Comparison of ENCODE assay signal across 8 cellular contexts in genomic region chr11:76234704-76235232, GRCh38. TPM values are rescaled to one million over a fixed set of nuclear protein-coding genes. Genes with fewer than 3 reads are reported as not detected.
A peak's percentile ranks its signal among the peaks of the same experiment; 100 is the strongest.
DNase-seq lines count a peak whose midpoint lies in the region; ATAC-seq and TF ChIP-seq lines count a peak whose summit lies in the region.

No MANE protein-coding gene starts in this region.

- H2BK120ac ChIP-seq in mesenchymal stem cell (ENCODE audit: low read depth, low read length) = no peak overlapping the region

- peaks cover 37% of the 10 kb centered on the region for H3K4me1 Mint-ChIP-seq in dendritic cell treated with granulocyte-macrophage colony-stimulating factor and Interleukin-4, amounts not matched to agents 40 ng/mL and 50 ng/mL, for 4 days (ENCODE audit: low read depth)

- no peak overlapping the region for H2BK12ac ChIP-seq in mesenchymal stem cell (ENCODE audit: low read length in 2 of 2)

- no peak overlapping the region for H2AK5ac ChIP-seq in mesenchymal stem cell (ENCODE audit: low read length, severe bottlenecking)

- 5% methylated on average over 27 of the region's 30 CpGs for WGBS in mesenchymal stem cell
- WGBS in suprapubic skin = 3% methylated on average over 17 of the region's 30 CpGs

- no peaks in the 10 kb centered on the region for H3K9me3 ChIP-seq in SJCRH30 (replicated peaks)
- no peaks in the 10 kb centered on the region for H3K9me3 ChIP-seq in mesenchymal stem cell (ENCODE audit: control insufficient read depth, low read length)
- no peaks in the 10 kb centered on the region for H3K9me3 ChIP-seq in suprapubic skin

- peak overlapping the region; percentile 92 for H3K9ac ChIP-seq in mesenchymal stem cell (ENCODE audit: low read length)

- H3K36me3 Mint-ChIP-seq in dendritic cell treated with granulocyte-macrophage colony-stimulating factor and Interleukin-4, amounts not matched to agents 40 ng/mL and 50 ng/mL, for 4 days (ENCODE audit: low read depth) = peaks cover 8% of the 10 kb centered on the region

- H2AFZ ChIP-seq in mesenchymal stem cell (ENCODE audit: low read depth, low read length) = peak overlapping the region; percentile 43

- H3K36me3 ChIP-seq in SJCRH30 = no peaks in the 10 kb centered on the region
- H3K36me3 ChIP-seq in mesenchymal stem cell (ENCODE audit: control insufficient read depth in 1 of 2, insufficient read depth in 2 of 2, low read depth in 1 of 2, low read length in 2 of 2) = no peaks in the 10 kb centered on the region
- H3K36me3 ChIP-seq in suprapubic skin = no peaks in the 10 kb centered on the region

- no peak for TF ChIP-seq POLR2A in suprapubic skin (IDR thresholded peaks at IDR 0.05)

- H3K23ac ChIP-seq in mesenchymal stem cell (ENCODE audit: low read length in 2 of 2) = no peak overlapping the region

- H4K8ac ChIP-seq in mesenchymal stem cell (ENCODE audit: low read length) = peak overlapping the region; percentile 87

- peak overlapping the region; percentile 86 for H3K4me3 Mint-ChIP-seq in dendritic cell treated with granulocyte-macrophage colony-stimulating factor and Interleukin-4, amounts not matched to agents 40 ng/mL and 50 ng/mL, for 4 days

- no peak overlapping the region for H2BK5ac ChIP-seq in mesenchymal stem cell (ENCODE audit: low read depth, low read length, poor library complexity, severe bottlenecking)

- no peak overlapping the region for H3K14ac ChIP-seq in mesenchymal stem cell (ENCODE audit: low read length in 2 of 2)

- no peak for TF ChIP-seq EP300 in suprapubic skin (IDR thresholded peaks at IDR 0.05)

- H3K4me1 ChIP-seq in SJCRH30 = peaks cover 18% of the 10 kb centered on the region; the same call in 1 of the 2 replicates
- peaks cover 43% of the 10 kb centered on the region for H3K4me1 ChIP-seq in mesenchymal stem cell (ENCODE audit: control insufficient read depth, insufficient read depth, low read depth, low read length)
- H3K4me1 ChIP-seq in suprapubic skin = peaks cover 23% of the 10 kb centered on the region

- H3K18ac ChIP-seq in mesenchymal stem cell (ENCODE audit: low read depth in 1 of 2, low read length in 2 of 2) = peak overlapping the region in 1 of 2 experiments; percentile 58

- DNase-seq in SJCRH30 = no peak
- peak; percentile 86 for DNase-seq in mesenchymal stem cell
- DNase-seq in suprapubic skin (ENCODE audit: low spot score in 2 of 2) = peak in 1 of 2 donors; percentile 83
- no peak for DNase-seq in kidney tubule cell (ENCODE audit: low spot score)
- DNase-seq in RPMI8226 = no peak

- peaks cover 6% of the 10 kb centered on the region for H3K27me3 Mint-ChIP-seq in dendritic cell treated with granulocyte-macrophage colony-stimulating factor and Interleukin-4, amounts not matched to agents 40 ng/mL and 50 ng/mL, for 4 days

- peak overlapping the region; percentile 74 for H3K4me2 ChIP-seq in mesenchymal stem cell (ENCODE audit: low read length, poor library complexity, severe bottlenecking)

- H3K27ac ChIP-seq in SJCRH30 = peak overlapping the region; percentile 71
- peak overlapping the region; percentile 3 for H3K27ac ChIP-seq in mesenchymal stem cell (ENCODE audit: low read length, poor library complexity, severe bottlenecking)
- peak overlapping the region; percentile 90 for H3K27ac ChIP-seq in suprapubic skin

- H3K9me3 Mint-ChIP-seq in dendritic cell treated with granulocyte-macrophage colony-stimulating factor and Interleukin-4, amounts not matched to agents 40 ng/mL and 50 ng/mL, for 4 days = no peaks in the 10 kb centered on the region

- H3K4me3 ChIP-seq in SJCRH30 (peak overlapping the region; percentile 81), mesenchymal stem cell (ENCODE audit: insufficient read depth in 1 of 2, low read depth in 1 of 2, low read length in 2 of 2) (peak overlapping the region; percentile 69 to 85), suprapubic skin (peak overlapping the region; percentile 63)

- no peaks in the 10 kb centered on the region for H3K79me1 ChIP-seq in mesenchymal stem cell (replicated peaks; ENCODE audit: low read length, poor library complexity, severe bottlenecking)

- no peak overlapping the region for H4K91ac ChIP-seq in mesenchymal stem cell (ENCODE audit: low read length)

- no peak for TF ChIP-seq CTCF in suprapubic skin (IDR thresholded peaks at IDR 0.05)

- intact Hi-C loops in dendritic cell treated with granulocyte-macrophage colony-stimulating factor and Interleukin-4, amounts not matched to agents 40 ng/mL and 50 ng/mL, for 4 days (cut with micrococcal nuclease) = loop anchor here (2.0 to 10.0 kb wide), 2 partner anchors 28 to 210 kb away; partner anchors contain the start of genes EMSY and WNT11

- peak overlapping the region in 1 of 2 experiments; percentile 13 for H3K4ac ChIP-seq in mesenchymal stem cell (ENCODE audit: low read depth in 1 of 2, low read length in 2 of 2)

- H3K27me3 ChIP-seq in SJCRH30 (no peaks in the 10 kb centered on the region), mesenchymal stem cell (ENCODE audit: control insufficient read depth in 1 of 2, insufficient read depth in 1 of 2, low read length in 2 of 2) (peaks cover 6 to 33% of the 10 kb centered on the region in 2 experiments), suprapubic skin (no peaks in the 10 kb centered on the region)

- H2BK15ac ChIP-seq in mesenchymal stem cell (ENCODE audit: low read depth, poor library complexity, severe bottlenecking) = peak overlapping the region; percentile 26

- H3K27ac Mint-ChIP-seq in dendritic cell treated with granulocyte-macrophage colony-stimulating factor and Interleukin-4, amounts not matched to agents 40 ng/mL and 50 ng/mL, for 4 days = peak overlapping the region; percentile 82

- ATAC-seq in GM18498 (IDR thresholded peaks at IDR 0.05; ENCODE audit: unreplicated experiment) (peak; percentile 2), HG02759 (IDR thresholded peaks at IDR 0.05; ENCODE audit: unreplicated experiment) (peak; percentile 9)

RNA-seq across cellular contexts. Expression of gene WNT11, which starts 28.5 kb away (rescaled TPM):
- 26.8 and 27.5 TPM in 2 replicates for total RNA-seq in SJCRH30 (2014; rRNA removed; shearing (Covaris generic))
- not detected for polyA plus RNA-seq in mesenchymal stem cell (2013, experiment 1 of 2)
- not detected for polyA plus RNA-seq in mesenchymal stem cell (2013, experiment 2 of 2)
- 10 to 100 TPM in 2 of 4 donors, 1 to 10 TPM in 2; 7.8 to 19.5 (median 11.0) TPM for total RNA-seq in suprapubic skin

Comparison
In these comparisons a context has a peak if more than half of its experiments do, and no peak if none do; other contexts are left out.
1. H3K27ac ChIP-seq: peak in every context shown above with its lines; median percentile 90 in suprapubic skin; 71 in SJCRH30; 3 in mesenchymal stem cell.